ENCODE assay signal across 38 cellular contexts in the genomic region with DNA sequence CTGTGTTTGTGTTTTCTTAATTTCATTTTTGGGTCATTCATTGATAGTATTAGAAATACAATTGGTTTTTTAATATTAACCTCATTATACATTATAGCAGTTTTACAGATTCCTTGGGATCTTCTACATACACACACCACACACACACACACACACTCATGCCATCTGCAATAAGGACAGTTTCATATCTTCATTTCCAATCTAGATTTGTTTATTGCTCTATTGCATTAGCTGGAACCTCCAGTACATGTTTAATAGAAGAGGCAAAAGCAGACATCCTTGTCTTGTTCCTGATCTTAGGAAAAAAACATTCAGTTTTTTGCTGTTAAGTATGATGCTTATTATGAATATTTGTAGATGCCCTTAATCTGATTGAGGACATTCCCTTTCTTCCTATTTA. TPM values are rescaled to one million over a fixed set of nuclear protein-coding genes. Genes with fewer than 3 reads are reported as not detected.
"Had no signal": no experiment of that assay in that cellular context is flagged by ENCODE, and none has a peak within 500 bp of the region (broad histone marks: within the 10 kb centered on the region; RNA-seq: fewer than 3 reads in every experiment).

No MANE protein-coding gene starts in this region.

- H3K36me3 ChIP-seq: adrenal gland, ascending aorta, brain microvascular endothelial cell, breast epithelium, cardiac muscle cell had no signal

- H3K4me3 ChIP-seq: adrenal gland, ascending aorta, body of pancreas, breast epithelium, cardiac muscle cell had no signal

- H3K27ac ChIP-seq: adrenal gland, ascending aorta, body of pancreas, brain microvascular endothelial cell, breast epithelium, cardiac muscle cell had no signal

- FAIRE-seq: astrocyte, bronchial epithelial cell had no signal

- ATAC-seq: activated naive CD4-positive, alpha-beta T cell treated with anti-CD3 and anti-CD28 coated beads, Interleukin-2, amount 50 U/mL, for 72 hours; activated naive CD8-positive, alpha-beta T cell treated with anti-CD3 and anti-CD28 coated beads, Interleukin-2, amount 50 U/mL, for 24 hours; activated T-cell treated with anti-CD3 and anti-CD28 coated beads, Interleukin-2, amount 50 U/mL, for 4 hours; activated T-cell treated with anti-CD3 and anti-CD28 coated beads, Interleukin-2, amount 50 U/mL, for 72 hours; activated T-helper 17 cell treated with anti-CD3 and anti-CD28 coated beads, Interleukin-2, amount 50 U/mL, for 72 hours; body of pancreas had no signal

- H3K27me3 ChIP-seq: adrenal gland, ascending aorta, body of pancreas, breast epithelium, cardiac muscle cell had no signal

- DNase-seq: activated effector memory CD4-positive, alpha-beta T cell treated with anti-CD3 and anti-CD28 coated beads, Interleukin-2, amount 50 U/mL, for 16 hours; activated effector memory CD4-positive, alpha-beta T cell treated with Interleukin-2 at 50 U/mL for 16 hours; activated gamma-delta T cell; activated gamma-delta T cell treated with Interleukin-2 at 50 U/mL for 16 hours; activated naive CD4-positive, alpha-beta T cell; activated naive CD4-positive, alpha-beta T cell treated with anti-CD3 and anti-CD28 coated beads for 36 hours; activated naive CD4-positive, alpha-beta T cell treated with anti-CD3 and anti-CD28 coated beads, Interleukin-2, amount 10 ng/mL, durations not matched to agents 7 days and 5 days; activated naive CD4-positive, alpha-beta T cell treated with anti-CD3 and anti-CD28 coated beads, Interleukin-2, amount 50 U/mL, for 16 hours; activated naive CD4-positive, alpha-beta T cell treated with Interleukin-2 at 50 U/mL for 16 hours; activated naive CD8-positive, alpha-beta T cell treated with anti-CD3 and anti-CD28 coated beads for 36 hours; activated naive CD8-positive, alpha-beta T cell treated with anti-CD3 and anti-CD28 coated beads, Interleukin-2, amount 10 ng/mL, durations not matched to agents 7 days and 5 days; activated naive CD8-positive, alpha-beta T cell treated with anti-CD3 and anti-CD28 coated beads, Interleukin-2, amount 50 U/mL, for 24 hours; activated T-cell treated with anti-CD3 and anti-CD28 coated beads, Interleukin-2, amount 50 U/mL, for 24 hours; activated T-cell treated with anti-CD3 and anti-CD28 coated beads, Interleukin-2, amount 50 U/mL, for 4 hours; activated T-cell treated with anti-CD3 and anti-CD28 coated beads, Interleukin-2, amount 50 U/mL, for 48 hours; activated T-cell treated with anti-CD3 and anti-CD28 coated beads, Interleukin-2, amount 50 U/mL, for 72 hours; adrenal gland; amniotic stem cell; amygdala; anterior cingulate cortex; aorta; body of pancreas; brain microvascular endothelial cell; caudate nucleus; central memory CD4-positive, alpha-beta T cell; cerebellar nuclear complex had no signal

- H3K9me3 ChIP-seq: adrenal gland, ascending aorta, body of pancreas, breast epithelium had no signal

- H3K4me1 ChIP-seq: adrenal gland, ascending aorta, body of pancreas, breast epithelium had no signal

RNA-seq across cellular contexts. Expression of gene GARIN1A, which starts 49.3 kb away (rescaled TPM):
- total RNA-seq: activated naive CD4-positive, alpha-beta T cell treated with anti-CD3 and anti-CD28 coated beads for 36 hours had no signal

RNA-seq across cellular contexts. Expression of gene OPN1SW, which starts 54.2 kb away (rescaled TPM):
- total RNA-seq: activated naive CD4-positive, alpha-beta T cell treated with anti-CD3 and anti-CD28 coated beads for 36 hours; activated naive CD4-positive, alpha-beta T cell treated with anti-CD3 and anti-CD28 coated beads, Interleukin-2, amount 50 U/mL, for 72 hours; activated naive CD8-positive, alpha-beta T cell treated with anti-CD3 and anti-CD28 coated beads for 36 hours; activated naive CD8-positive, alpha-beta T cell treated with anti-CD3 and anti-CD28 coated beads, Interleukin-2, amount 10 ng/mL, durations not matched to agents 7 days and 5 days; activated T-cell treated with anti-CD3 and anti-CD28 coated beads, Interleukin-2, amount 50 U/mL, for 4 hours; activated T-cell treated with anti-CD3 and anti-CD28 coated beads, Interleukin-2, amount 50 U/mL, for 72 hours; activated T-helper 1 cell treated with anti-CD3 and anti-CD28 coated beads, Interleukin-12 subunit alpha, Interleukin-12 subunit beta, Interleukin-2, Interleukin-4 antibody, amounts not matched to agents 30 ng/mL and 10 ng/mL and 1 ng/mL, durations not matched to agents 14 hours and 24 hours and 36 hours; activated T-helper 17 cell treated with anti-CD3 and anti-CD28 coated beads, Interleukin-2, amount 50 U/mL, for 72 hours; activated T-helper 2 cell treated with anti-CD3 and anti-CD28 coated beads, Interferon-gamma antibody, Interleukin-2, Interleukin-4, amounts not matched to agents 10 μg/mL and 5 μg/mL and 100 μg/mL, durations not matched to agents 14 hours and 24 hours and 36 hours; adrenal gland; aorta; ascending aorta; astrocyte; body of pancreas; breast epithelium; bronchial epithelial cell; cardiac muscle cell; cardiac septum; chondrocyte had no signal
- polyA plus RNA-seq: adipose tissue, adrenal gland, aorta had no signal
